ENCODE assay signal across 8 cellular contexts in the genomic region with DNA sequence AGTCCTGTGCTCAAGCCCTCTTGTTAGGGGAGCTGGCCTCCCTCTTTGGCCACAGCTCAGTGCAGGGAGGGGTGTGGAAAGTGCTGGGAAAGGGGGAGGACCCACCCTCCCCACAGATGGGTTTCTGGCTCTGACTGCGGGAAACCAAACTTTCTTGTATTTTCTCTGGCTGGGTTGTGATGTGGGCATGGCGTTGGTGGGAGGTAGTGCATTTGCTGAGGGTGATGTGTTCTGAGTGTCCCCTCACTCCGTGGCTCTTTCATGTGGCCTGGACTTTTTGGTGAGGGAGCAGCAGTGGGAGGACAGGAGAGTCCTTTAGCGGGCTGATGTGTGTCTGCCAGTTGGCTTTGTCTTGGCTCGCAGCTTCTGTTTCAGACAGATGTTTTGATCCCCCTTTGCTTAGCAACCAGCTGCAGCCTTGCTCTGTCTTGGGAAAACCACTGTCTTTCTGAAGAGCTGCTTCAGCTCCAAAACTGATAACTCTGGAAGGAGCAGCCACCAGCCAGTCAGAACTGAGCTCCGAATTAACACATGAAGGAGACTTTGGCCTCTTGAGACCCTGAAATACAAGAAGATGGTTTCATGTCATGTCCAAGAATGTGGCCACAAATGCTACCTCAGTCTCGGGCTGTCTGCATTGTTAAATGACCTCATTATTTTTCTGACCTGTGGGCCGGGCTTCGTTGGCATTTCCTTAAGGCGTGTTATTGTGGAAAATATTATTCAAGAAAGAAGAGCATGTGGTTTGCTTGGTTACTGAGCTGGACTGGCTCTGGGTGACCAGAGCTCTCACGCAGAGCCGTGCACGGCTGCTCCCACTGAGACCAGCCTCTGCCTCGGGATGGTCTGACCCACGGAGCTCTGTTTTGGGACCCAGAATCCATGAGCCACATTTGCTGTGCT. TPM values are rescaled to one million over a fixed set of nuclear protein-coding genes. Genes with fewer than 3 reads are reported as not detected.
DNase-seq lines count a peak whose midpoint lies in the region; ATAC-seq, FAIRE-seq and TF ChIP-seq lines count a peak whose summit lies in the region.

No MANE protein-coding gene starts in this region.

- H3K4me1 ChIP-seq in PC-9 (replicated peaks; ENCODE audit: insufficient read depth): peaks cover 41% of the 10 kb centered on the region
- H3K4me1 ChIP-seq in upper lobe of left lung: peaks cover 14 to 30% (median 24%) of the 10 kb centered on the region in 4 donors

- no peaks in the 10 kb centered on the region for H4K20me1 ChIP-seq in PC-9 (ENCODE audit: insufficient read depth)

- POLR2A ChIA-PET in PC-9 (lab: Charles Lee; ENCODE audit: unreplicated experiment): interaction anchor here (0.6 to 0.7 kb wide), 2 partner anchors 36 to 285 kb away, joined by 3 read pairs; no protein-coding TSS in a partner anchor

- intact Hi-C loops in PC-9 (cut with micrococcal nuclease; ENCODE audit: unreplicated experiment): loop anchor here (1.0 to 2.0 kb wide), 4 partner anchors 17 to 58 kb away; no protein-coding TSS in a partner anchor

- peak overlapping the region; percentile 53 for H3K4me2 ChIP-seq in PC-9

- no peak overlapping the region for H3K4me3 ChIP-seq in PC-9
- H3K4me3 ChIP-seq in upper lobe of left lung: no peak overlapping the region

- no peak for TF ChIP-seq CTCF in C4-2B (conservative IDR thresholded peaks at IDR 0.05)
- no peak for TF ChIP-seq CTCF in PC-9 (conservative IDR thresholded peaks at IDR 0.05)
- no peak for TF ChIP-seq CTCF in upper lobe of left lung (IDR thresholded peaks at IDR 0.05)

- H3K79me2 ChIP-seq in PC-9 (ENCODE audit: low read depth): peaks cover 70% of the 10 kb centered on the region

- no peaks in the 10 kb centered on the region for H3K27me3 ChIP-seq in PC-9 (ENCODE audit: insufficient read depth, low read depth)
- no peaks in the 10 kb centered on the region for H3K27me3 ChIP-seq in upper lobe of left lung

- TF ChIP-seq EP300 in upper lobe of left lung (IDR thresholded peaks at IDR 0.05): no peak

- CTCF ChIA-PET in PC-9 (lab: Charles Lee): interaction anchor here (0.6 to 1.4 kb wide), 2 partner anchors 23 to 55 kb away, joined by 3 to 4 read pairs; no protein-coding TSS in a partner anchor

- no peak overlapping the region for H2AFZ ChIP-seq in PC-9

- H3F3A ChIP-seq in PC-9 (ENCODE audit: insufficient read depth, low read depth): peaks cover 33% of the 10 kb centered on the region; the same call in 1 of the 2 replicates

- H3K36me3 ChIP-seq in PC-9 (ENCODE audit: low read depth) (no peaks in the 10 kb centered on the region), upper lobe of left lung (no peaks in the 10 kb centered on the region)

- TF ChIP-seq POLR2A in upper lobe of left lung (IDR thresholded peaks at IDR 0.05): no peak

- FAIRE-seq in frontal cortex (lab: Jason Lieb, UNC): no peak

- WGBS in upper lobe of left lung, 2 donors: 43 to 67% methylated on average over 10 to 15 of the region's 15 CpGs

- peak overlapping the region; percentile 91 for H3K27ac ChIP-seq in C4-2B
- H3K27ac ChIP-seq in PC-9: peak overlapping the region; percentile 68
- H3K27ac ChIP-seq in upper lobe of left lung: peak overlapping the region; percentile 62 to 78 (median 73)

- BruUV-seq in PC-9 (replicated peaks; lab: Mats Ljungman, UMichigan): TSS peak; percentile 70

- no peaks in the 10 kb centered on the region for H3K9me3 ChIP-seq in PC-9 (ENCODE audit: insufficient read depth, low read depth)
- H3K9me3 ChIP-seq in upper lobe of left lung: no peaks in the 10 kb centered on the region

- DNase-seq in PC-9 (peak; percentile 46 to 59), dermis microvascular lymphatic vessel endothelial cell (ENCODE audit: low read depth in 2 of 2) (peak; percentile 61 to 95), mucosa of gallbladder (ENCODE audit: low spot score) (peak; percentile 78), upper lobe of left lung (no peak), NCI-H524 (lab: John Stamatoyannopoulos, UW) (no peak), frontal cortex (ENCODE audit: low spot score in 2 of 2) (no peak), T-helper 9 cell (no peak)

- ATAC-seq in upper lobe of left lung (ENCODE audit: low FRiP score in 2 of 2): peak; percentile 51 to 89

- H3K9me2 ChIP-seq in PC-9 (ENCODE audit: insufficient read depth): no peaks in the 10 kb centered on the region

RNA-seq across cellular contexts. Expression of a gene that starts 21.5 kb away (rescaled TPM):
- total RNA-seq in PC-9 (2021) (30.3 and 39.4 TPM in 2 replicates), dermis microvascular lymphatic vessel endothelial cell (22.6 and 24.7 TPM in 2 replicates), mucosa of gallbladder (26.8 TPM), upper lobe of left lung (1 to 10 TPM; 3.0 to 7.7 (median 4.2) TPM), frontal cortex (6.5 TPM)

Comparison
In these comparisons a context has a peak if more than half of its experiments do, and no peak if none do; other contexts are left out.
1. DNase-seq: peak in PC-9 (2 of 2), dermis microvascular lymphatic vessel endothelial cell (2 of 2) and mucosa of gallbladder (single experiment); none in upper lobe of left lung (0 of 2), NCI-H524 (0 of 2), frontal cortex (0 of 2) and T-helper 9 cell (single experiment).
2. Peak in every context shown above with its lines, with median percentiles within 50 percentile points of each other: H3K27ac ChIP-seq.